2 cellular contexts compared by ENCODE assay signal in genomic region chr17:34318474-34318873, GRCh38.
TF ChIP-seq lines count a peak whose summit lies in the region.

No MANE protein-coding gene starts in this region.

TF ChIP-seq in SK-N-SH, 30 proteins besides CTCF, POLR2A, EP300 and RAD21:
- TF ChIP-seq USF1 (IDR thresholded peaks at IDR 0.05; ENCODE audit: borderline replicate concordance, low read depth) (no peak), RFX5 (IDR thresholded peaks at IDR 0.05; ENCODE audit: low read length) (no peak), JUND (IDR thresholded peaks at IDR 0.05) (no peak), FOXM1 (IDR thresholded peaks at IDR 0.05; ENCODE audit: low read depth) (no peak), TCF12 (IDR thresholded peaks at IDR 0.05) (no peak), MEF2A (IDR thresholded peaks at IDR 0.05; ENCODE audit: borderline replicate concordance, low read depth) (no peak), PBX3 (IDR thresholded peaks at IDR 0.05) (no peak), NFIC (IDR thresholded peaks at IDR 0.05; ENCODE audit: borderline replicate concordance) (no peak), TAF1 (IDR thresholded peaks at IDR 0.05; ENCODE audit: borderline replicate concordance, low read depth, low read length) (no peak), SMC3 (IDR thresholded peaks at IDR 0.05; ENCODE audit: low read depth, low read length) (no peak), FOSL2 (IDR thresholded peaks at IDR 0.05; ENCODE audit: borderline replicate concordance, low read depth) (no peak), GATA2 (CRISPR knock-in tag; IDR thresholded peaks at IDR 0.05) (no peak), CHD2 (IDR thresholded peaks at IDR 0.05; ENCODE audit: low read length, partially characterized antibody) (no peak), RCOR1 (IDR thresholded peaks at IDR 0.05; ENCODE audit: low read length) (no peak), IRF3 (IDR thresholded peaks at IDR 0.05; ENCODE audit: low read depth, low read length) (no peak), ZBTB33 (IDR thresholded peaks at IDR 0.05; ENCODE audit: borderline replicate concordance, low read depth) (no peak), REST (IDR thresholded peaks at IDR 0.05; ENCODE audit: low read depth, low read length) (no peak), GABPA (IDR thresholded peaks at IDR 0.05; ENCODE audit: low read depth) (no peak), USF2 (IDR thresholded peaks at IDR 0.05; ENCODE audit: borderline replicate concordance, low read depth, low read length) (no peak), MAX (IDR thresholded peaks at IDR 0.05; ENCODE audit: low read depth) (no peak)

TF ChIP-seq in SK-N-SH treated with all-trans-retinoic acid at 6 μM for 48 hours, 23 proteins besides CTCF, POLR2A, EP300 and RAD21:
- TF ChIP-seq ZFP30 (CRISPR knock-in tag; IDR thresholded peaks at IDR 0.05) (no peak), CSRNP3 (CRISPR knock-in tag; IDR thresholded peaks at IDR 0.05) (no peak), TCF4 (CRISPR knock-in tag; IDR thresholded peaks at IDR 0.05; ENCODE audit: borderline replicate concordance) (no peak), ISL1 (CRISPR knock-in tag; IDR thresholded peaks at IDR 0.05) (no peak)
